ENCODE assay signal across 21 cellular contexts in genomic region chr7:33145174-33145573, GRCh38.
"Had no signal": no experiment of that assay in that cellular context is flagged by ENCODE, and none has a peak within 500 bp of the region (broad histone marks: within the 10 kb centered on the region; RNA-seq: fewer than 3 reads in every experiment).

No MANE protein-coding gene starts in this region.

- DNase-seq: effector memory CD8-positive, alpha-beta T cell; esophagus squamous epithelium; foreskin fibroblast; kidney; left colon; left ventricle myocardium superior; mesenchymal stem cell; naive B cell; occipital lobe; psoas muscle; retina; right lobe of liver; stimulated activated CD4-positive, alpha-beta T cell treated with anti-CD3 and anti-CD28 coated beads, Interleukin-4, amount 100 ng/mL, for 1 hour; stimulated activated CD8-positive, alpha-beta memory T cell treated with anti-CD3 and anti-CD28 coated beads, Interleukin-4, amount 100 ng/mL, for 48 hours; stimulated activated naive CD8-positive, alpha-beta T cell treated with anti-CD3 and anti-CD28 coated beads, Interleukin-15, Interleukin-2, amounts not matched to agents 100 U/mL and 50 U/mL, for 24 hours; transverse colon had no signal

- H3K9me3 Mint-ChIP-seq: stimulated activated effector memory CD8-positive, alpha-beta T cell treated with anti-CD3 and anti-CD28 coated beads, Interleukin-12 subunit alpha, Interleukin-12 subunit beta, amount 100 ng/mL, for 72 hours had no signal

- ATAC-seq: effector memory CD8-positive, alpha-beta T cell; left colon; left ventricle myocardium superior; psoas muscle; right lobe of liver; stimulated activated effector memory CD8-positive, alpha-beta T cell treated with anti-CD3 and anti-CD28 coated beads, Interleukin-12 subunit alpha, Interleukin-12 subunit beta, amount 100 ng/mL, for 72 hours; stimulated activated naive CD8-positive, alpha-beta T cell treated with anti-CD3 and anti-CD28 coated beads, Interleukin-15, Interleukin-2, amounts not matched to agents 100 U/mL and 50 U/mL, for 24 hours had no signal

- H3K27ac ChIP-seq: epithelial cell of prostate, esophagus squamous epithelium, parathyroid adenoma, psoas muscle, right lobe of liver, thoracic aorta, transverse colon had no signal

- H3K27ac Mint-ChIP-seq: effector memory CD8-positive, alpha-beta T cell; naive B cell; nephron; stimulated activated effector memory CD8-positive, alpha-beta T cell treated with anti-CD3 and anti-CD28 coated beads, Interleukin-12 subunit alpha, Interleukin-12 subunit beta, amount 100 ng/mL, for 72 hours had no signal

- H3K27me3 Mint-ChIP-seq: effector memory CD8-positive, alpha-beta T cell; naive B cell had no signal

- H3K4me3 Mint-ChIP-seq: effector memory CD8-positive, alpha-beta T cell; naive B cell; nephron; stimulated activated effector memory CD8-positive, alpha-beta T cell treated with anti-CD3 and anti-CD28 coated beads, Interleukin-12 subunit alpha, Interleukin-12 subunit beta, amount 100 ng/mL, for 72 hours had no signal
